1 cellular context compared by ENCODE assay signal in genomic region chr5:124764992-124765611, GRCh38.
TF ChIP-seq lines count a peak whose summit lies in the region.

No MANE protein-coding gene starts in this region.

TF ChIP-seq in HepG2, 621 proteins besides CTCF, POLR2A, EP300 and RAD21 (continued from another document and continues in another):
- TF ChIP-seq PRDM10 (CRISPR knock-in tag; IDR thresholded peaks at IDR 0.05; ENCODE audit: low read depth) (no peak), CSRNP1 (CRISPR knock-in tag; IDR thresholded peaks at IDR 0.05) (no peak), JDP2 (CRISPR knock-in tag; IDR thresholded peaks at IDR 0.05; ENCODE audit: borderline replicate concordance) (no peak), FOXP4 (CRISPR knock-in tag; IDR thresholded peaks at IDR 0.05) (peak; percentile 34; the same call in 1 of the 2 replicates), SCMH1 (CRISPR knock-in tag; IDR thresholded peaks at IDR 0.05; ENCODE audit: borderline replicate concordance) (no peak), TAF15 (IDR thresholded peaks at IDR 0.05; ENCODE audit: low read depth, low read length, poor library complexity, severe bottlenecking) (no peak), ZSCAN20 (CRISPR knock-in tag; IDR thresholded peaks at IDR 0.05; ENCODE audit: borderline replicate concordance) (no peak), ZBTB44 (CRISPR knock-in tag; IDR thresholded peaks at IDR 0.05) (no peak), BATF2 (CRISPR knock-in tag; IDR thresholded peaks at IDR 0.05) (no peak), RFX3 (CRISPR knock-in tag; IDR thresholded peaks at IDR 0.05) (no peak), MAZ (IDR thresholded peaks at IDR 0.05; ENCODE audit: borderline replicate concordance, low read depth, low read length) (no peak), MAZ (CRISPR knock-in tag; IDR thresholded peaks at IDR 0.05; ENCODE audit: low read depth) (no peak), ZBTB4 (CRISPR knock-in tag; IDR thresholded peaks at IDR 0.05; ENCODE audit: borderline replicate concordance) (no peak), ZNF260 (CRISPR knock-in tag; IDR thresholded peaks at IDR 0.05; ENCODE audit: borderline replicate concordance, low read depth) (no peak), NAIF1 (CRISPR knock-in tag; IDR thresholded peaks at IDR 0.05; ENCODE audit: borderline replicate concordance) (no peak), ZNF292 (CRISPR knock-in tag; IDR thresholded peaks at IDR 0.05; ENCODE audit: borderline replicate concordance, low read depth) (no peak), ZNF382 (CRISPR knock-in tag; IDR thresholded peaks at IDR 0.05; ENCODE audit: borderline replicate concordance) (no peak), REPIN1 (CRISPR knock-in tag; IDR thresholded peaks at IDR 0.05; ENCODE audit: borderline replicate concordance, low read depth) (no peak), HNF1B (CRISPR knock-in tag; IDR thresholded peaks at IDR 0.05) (no peak), ZNF3 (CRISPR knock-in tag; IDR thresholded peaks at IDR 0.05) (no peak), BCL6 (CRISPR knock-in tag; IDR thresholded peaks at IDR 0.05) (peak; percentile 88), TEAD3 (CRISPR knock-in tag; optimal IDR thresholded peaks at IDR 0.05; ENCODE audit: borderline replicate concordance) (peak; percentile 9), TCF7 (IDR thresholded peaks at IDR 0.05; ENCODE audit: low read depth) (0 out of 2 replicates have a peak, but pooled peaks have one; percentile 30), HNRNPLL (IDR thresholded peaks at IDR 0.05; ENCODE audit: low read depth, low read length, poor library complexity, severe bottlenecking) (no peak), HNRNPK (IDR thresholded peaks at IDR 0.05; ENCODE audit: low read depth, low read length, poor library complexity, severe bottlenecking) (no peak), ZNF550 (CRISPR knock-in tag; IDR thresholded peaks at IDR 0.05; ENCODE audit: borderline replicate concordance) (no peak), ZBTB21 (CRISPR knock-in tag; IDR thresholded peaks at IDR 0.05) (no peak), FOXP1 (IDR thresholded peaks at IDR 0.05) (no peak), FOXP1 (CRISPR knock-in tag; IDR thresholded peaks at IDR 0.05) (peak; percentile 49; the same call in 1 of the 2 replicates), ZNF737 (CRISPR knock-in tag; IDR thresholded peaks at IDR 0.05; ENCODE audit: borderline replicate concordance) (no peak), ZHX2 (IDR thresholded peaks at IDR 0.05; ENCODE audit: low read depth) (no peak), ZHX2 (CRISPR knock-in tag; IDR thresholded peaks at IDR 0.05; ENCODE audit: borderline replicate concordance) (no peak), ZNF274 (CRISPR knock-in tag; IDR thresholded peaks at IDR 0.05) (no peak), ZFP37 (CRISPR knock-in tag; IDR thresholded peaks at IDR 0.05; ENCODE audit: borderline replicate concordance) (no peak), ZNF629 (CRISPR knock-in tag; conservative IDR thresholded peaks at IDR 0.05) (no peak), ZZZ3 (CRISPR knock-in tag; IDR thresholded peaks at IDR 0.05; ENCODE audit: borderline replicate concordance) (no peak), TFE3 (CRISPR knock-in tag; IDR thresholded peaks at IDR 0.05) (no peak)
